12 cellular contexts compared by ENCODE assay signal in genomic region chr7:91345449-91345848, GRCh38.
A peak's percentile ranks its signal among the peaks of the same experiment; 100 is the strongest.
DNase-seq lines count a peak whose midpoint lies in the region; ATAC-seq, FAIRE-seq and TF ChIP-seq lines count a peak whose summit lies in the region.
"Had no signal": no experiment of that assay in that cellular context is flagged by ENCODE, and none has a peak within 500 bp of the region (broad histone marks: within the 10 kb centered on the region; RNA-seq: fewer than 3 reads in every experiment).

No MANE protein-coding gene starts in this region.

- H3K4me3 ChIP-seq in uterus = no peak overlapping the region

- H3K27ac Mint-ChIP-seq in stimulated activated memory B cell treated with anti-CD40 and anti-IgM and Interleukin-4, amounts not matched to agents 10 μg/mL and 1 μg/mL and 100 μg/mL, for 72 hours = peak overlapping the region; percentile 80
- no peak overlapping the region for H3K27ac Mint-ChIP-seq in CD4-positive, alpha-beta T cell
- H3K27ac Mint-ChIP-seq: activated naive CD4-positive, alpha-beta T cell treated with anti-CD3 and anti-CD28 coated beads for 36 hours had no signal

- ATAC-seq in GM19452 (IDR thresholded peaks at IDR 0.05; ENCODE audit: unreplicated experiment) (peak; percentile 71), HG02840 (IDR thresholded peaks at IDR 0.05; ENCODE audit: low FRiP score, unreplicated experiment) (peak; percentile 72), HG03558 (IDR thresholded peaks at IDR 0.05; ENCODE audit: extremely low read depth, unreplicated experiment) (peak; percentile 56)
- peak; percentile 84 for ATAC-seq in stimulated activated memory B cell treated with anti-CD40 and anti-IgM and Interleukin-4, amounts not matched to agents 10 μg/mL and 1 μg/mL and 100 μg/mL, for 72 hours
- no peak for ATAC-seq in CD4-positive, alpha-beta T cell (ENCODE audit: poor library complexity)

- H3K9me3 ChIP-seq in CD4-positive, alpha-beta T cell (ENCODE audit: control insufficient read depth, low read length) = no peaks in the 10 kb centered on the region
- no peaks in the 10 kb centered on the region for H3K9me3 ChIP-seq in uterus

- H3K36me3 ChIP-seq in uterus = no peaks in the 10 kb centered on the region

- no peak for TF ChIP-seq CTCF in CD4-positive, alpha-beta T cell (IDR thresholded peaks at IDR 0.05)
- TF ChIP-seq CTCF in uterus (IDR thresholded peaks at IDR 0.05) = no peak

- H3K36me3 Mint-ChIP-seq in stimulated activated memory B cell treated with anti-CD40 and anti-IgM and Interleukin-4, amounts not matched to agents 10 μg/mL and 1 μg/mL and 100 μg/mL, for 72 hours = no peaks in the 10 kb centered on the region
- no peaks in the 10 kb centered on the region for H3K36me3 Mint-ChIP-seq in CD4-positive, alpha-beta T cell (ENCODE audit: low read depth)

- no peak for TF ChIP-seq POLR2A in uterus (IDR thresholded peaks at IDR 0.05)

- CTCF ChIA-PET in CD4-positive, alpha-beta T cell (lab: Charles Lee) = no interaction called here

- H3K4me1 Mint-ChIP-seq in stimulated activated memory B cell treated with anti-CD40 and anti-IgM and Interleukin-4, amounts not matched to agents 10 μg/mL and 1 μg/mL and 100 μg/mL, for 72 hours = peaks cover 46% of the 10 kb centered on the region
- no peaks in the 10 kb centered on the region for H3K4me1 Mint-ChIP-seq in CD4-positive, alpha-beta T cell (ENCODE audit: low read depth)

- no peak overlapping the region for H3K27ac ChIP-seq in CD4-positive, alpha-beta T cell (ENCODE audit: low read depth, low read length)
- H3K27ac ChIP-seq in uterus = no peak overlapping the region

- H3K27me3 Mint-ChIP-seq in stimulated activated memory B cell treated with anti-CD40 and anti-IgM and Interleukin-4, amounts not matched to agents 10 μg/mL and 1 μg/mL and 100 μg/mL, for 72 hours = no peaks in the 10 kb centered on the region
- no peaks in the 10 kb centered on the region for H3K27me3 Mint-ChIP-seq in CD4-positive, alpha-beta T cell

- no peaks in the 10 kb centered on the region for H3K27me3 ChIP-seq in CD4-positive, alpha-beta T cell (ENCODE audit: control insufficient read depth, insufficient read depth, low read length)
- no peaks in the 10 kb centered on the region for H3K27me3 ChIP-seq in uterus

- DNase-seq in urothelium cell line (ENCODE audit: low spot score) = no peak
- DNase-seq in medulla oblongata (ENCODE audit: extremely low spot score) = no peak
- no peak for DNase-seq in CD4-positive, alpha-beta T cell
- no peak for DNase-seq in uterus
- DNase-seq: activated naive CD4-positive, alpha-beta T cell treated with anti-CD3 and anti-CD28 coated beads for 36 hours; NCI-H2081 treated with DMSO at 0.1 percent for 48 hours; occipital lobe; Right ventricle myocardium superior had no signal

- H3K4me1 ChIP-seq in uterus = no peaks in the 10 kb centered on the region

- H3K4me3 Mint-ChIP-seq in stimulated activated memory B cell treated with anti-CD40 and anti-IgM and Interleukin-4, amounts not matched to agents 10 μg/mL and 1 μg/mL and 100 μg/mL, for 72 hours = peak overlapping the region; percentile 7
- no peak overlapping the region for H3K4me3 Mint-ChIP-seq in CD4-positive, alpha-beta T cell
- H3K4me3 Mint-ChIP-seq: activated naive CD4-positive, alpha-beta T cell treated with anti-CD3 and anti-CD28 coated beads for 36 hours had no signal

- no peaks in the 10 kb centered on the region for H3K9me3 Mint-ChIP-seq in stimulated activated memory B cell treated with anti-CD40 and anti-IgM and Interleukin-4, amounts not matched to agents 10 μg/mL and 1 μg/mL and 100 μg/mL, for 72 hours
- H3K9me3 Mint-ChIP-seq in CD4-positive, alpha-beta T cell = no peaks in the 10 kb centered on the region
- H3K9me3 Mint-ChIP-seq: activated naive CD4-positive, alpha-beta T cell treated with anti-CD3 and anti-CD28 coated beads for 36 hours had no signal

- no peak for FAIRE-seq in urothelium cell line (lab: Jason Lieb, UNC)

- intact Hi-C loops in CD4-positive, alpha-beta T cell (cut with DNase I, micrococcal nuclease) = no loop called here
- intact Hi-C loops in uterus (cut with DNase I; ENCODE audit: low total_unique reads) = no loop called here

- POLR2A ChIA-PET in CD4-positive, alpha-beta T cell (lab: Charles Lee) = no interaction called here
